In the genomic region with DNA sequence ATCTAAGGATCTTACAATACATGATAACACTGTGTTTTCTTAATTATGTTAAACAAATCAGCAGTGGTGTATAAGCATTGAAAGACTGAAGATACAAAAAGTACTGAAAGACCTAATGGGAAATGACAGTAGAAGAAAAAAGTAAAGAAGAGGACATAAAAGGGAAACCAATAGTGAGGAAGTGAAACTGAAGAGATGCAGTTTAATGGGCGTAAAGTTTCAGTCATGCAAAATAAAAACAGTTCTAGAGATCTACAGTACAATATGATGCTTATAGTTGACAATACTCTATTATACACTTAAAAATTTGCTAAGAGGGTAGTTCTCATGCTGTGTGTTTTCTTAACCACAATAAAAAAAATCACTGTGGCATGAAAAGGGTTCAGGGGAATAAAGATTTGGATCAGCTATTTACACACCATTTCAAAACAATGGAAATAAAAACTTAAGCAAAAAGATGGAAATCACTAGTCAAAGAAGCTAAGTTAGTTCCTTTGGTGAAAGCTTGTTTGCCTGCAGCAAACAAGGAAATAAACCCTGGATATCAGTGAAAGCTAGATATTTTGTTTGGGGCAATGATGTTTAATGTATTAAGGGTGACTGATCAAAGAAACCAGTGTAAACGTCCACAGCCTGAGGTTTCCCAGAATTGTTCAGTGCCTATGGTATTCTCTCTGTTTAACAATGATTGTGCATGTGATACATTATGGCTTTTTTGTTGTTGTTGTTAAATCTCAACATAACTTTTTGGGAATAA, we compare ENCODE assay signal across 12 cellular contexts.
DNase-seq lines count a peak whose midpoint lies in the region; ATAC-seq lines count a peak whose summit lies in the region.
"Had no signal": no experiment of that assay in that cellular context is flagged by ENCODE, and none has a peak within 500 bp of the region (broad histone marks: within the 10 kb centered on the region; RNA-seq: fewer than 3 reads in every experiment).

No MANE protein-coding gene starts in this region.

- H4K91ac ChIP-seq in trophoblast cell (ENCODE audit: low read depth, low read length): no peak overlapping the region

- no peak overlapping the region for H2AK5ac ChIP-seq in trophoblast cell (ENCODE audit: low read length)

- peak; percentile 38 for DNase-seq in epidermal melanocyte (ENCODE audit: insufficient read length, low spot score)
- no peak for DNase-seq in GM23248
- DNase-seq in trophoblast cell: no peak
- DNase-seq in NCI-H187 (lab: John Stamatoyannopoulos, UW): no peak
- no peak for DNase-seq in COLO668 (lab: John Stamatoyannopoulos, UW; ENCODE audit: unreplicated experiment)
- DNase-seq: DMS79 treated with DMSO at 0.1 percent for 48 hours; effector memory CD8-positive, alpha-beta T cell; NCI-H524 treated with DMSO at 0.1 percent for 48 hours; retina had no signal

- no peak overlapping the region for H3K4me3 ChIP-seq in GM23248
- no peak overlapping the region for H3K4me3 ChIP-seq in trophoblast cell (ENCODE audit: low read depth, low read length)

- H3K4ac ChIP-seq in trophoblast cell (ENCODE audit: low read depth, low read length): no peak overlapping the region

- H3K79me2 ChIP-seq in GM23248 (ENCODE audit: insufficient read depth): no peaks in the 10 kb centered on the region
- no peaks in the 10 kb centered on the region for H3K79me2 ChIP-seq in trophoblast cell (ENCODE audit: control insufficient read depth, insufficient read depth, low read length, poor library complexity)

- no peak overlapping the region for H3K23ac ChIP-seq in trophoblast cell (ENCODE audit: low read length)

- no peak overlapping the region for H3K4me2 ChIP-seq in GM23248 (ENCODE audit: unreplicated experiment)
- H3K4me2 ChIP-seq in trophoblast cell (ENCODE audit: low read length): no peak overlapping the region

- H3K14ac ChIP-seq in trophoblast cell (ENCODE audit: low read length): no peak overlapping the region

- no peaks in the 10 kb centered on the region for H3K9me3 ChIP-seq in GM23248 (ENCODE audit: low read depth)
- no peaks in the 10 kb centered on the region for H3K9me3 ChIP-seq in trophoblast cell (ENCODE audit: insufficient read depth, low read depth, low read length)

- no peaks in the 10 kb centered on the region for H4K20me1 ChIP-seq in GM23248 (ENCODE audit: insufficient read depth)

- WGBS in GM23248 (ENCODE audit: low coverage in 1 of 2, low lambda C conversion rate in 2 of 2, missing lambda C conversion rate in 2 of 2), 2 experiments: 18 to 26% methylated on average over 2 of the region's 2 CpGs
- WGBS in trophoblast cell (ENCODE audit: extremely low coverage, insufficient coverage, insufficient read length): no CpG with 5 or more reads among the region's 2 CpGs

- H3F3A ChIP-seq in GM23248 (ENCODE audit: insufficient read depth): no peaks in the 10 kb centered on the region

- in situ Hi-C loops in GM23248 (cut with MboI): no loop called here

- no peak overlapping the region for H4K12ac ChIP-seq in trophoblast cell (ENCODE audit: low read depth, low read length)

- H2BK5ac ChIP-seq in trophoblast cell (ENCODE audit: low read depth, low read length, poor library complexity): no peak overlapping the region

- no peak overlapping the region for H4K8ac ChIP-seq in trophoblast cell (ENCODE audit: low read depth, low read length)

- H3K79me1 ChIP-seq in trophoblast cell (ENCODE audit: low read length): no peaks in the 10 kb centered on the region

- H3K27me3 ChIP-seq in GM23248 (replicated peaks; ENCODE audit: insufficient read depth) (no peaks in the 10 kb centered on the region), trophoblast cell (ENCODE audit: insufficient read depth, low read length) (no peaks in the 10 kb centered on the region)

- H3K36me3 ChIP-seq in GM23248 (ENCODE audit: low read depth) (no peaks in the 10 kb centered on the region), trophoblast cell (ENCODE audit: control insufficient read depth in 1 of 2, insufficient read depth in 2 of 2, low read length in 2 of 2) (no peaks in the 10 kb centered on the region)

- H2AFZ ChIP-seq in GM23248: no peak overlapping the region
- H2AFZ ChIP-seq in trophoblast cell (ENCODE audit: insufficient read depth, low read length, poor library complexity): no peak overlapping the region

- H3K9me2 ChIP-seq in GM23248 (ENCODE audit: insufficient read depth): no peaks in the 10 kb centered on the region

- no peak overlapping the region for H2BK120ac ChIP-seq in trophoblast cell (ENCODE audit: insufficient read depth, low read length, poor library complexity)

- H3K27ac ChIP-seq in GM23248: no peak overlapping the region
- H3K27ac ChIP-seq in trophoblast cell (ENCODE audit: low read depth, low read length): no peak overlapping the region

- H3K18ac ChIP-seq in trophoblast cell (ENCODE audit: low read length): no peak overlapping the region

- H3K4me1 ChIP-seq in GM23248 (ENCODE audit: insufficient read depth) (no peaks in the 10 kb centered on the region), trophoblast cell (ENCODE audit: control insufficient read depth in 1 of 2, insufficient read depth in 2 of 2, low read length in 2 of 2) (no peaks in the 10 kb centered on the region)

- H2BK12ac ChIP-seq in trophoblast cell (ENCODE audit: low read length): no peak overlapping the region

- ATAC-seq in GM18861 (IDR thresholded peaks at IDR 0.05; ENCODE audit: unreplicated experiment) (peak; percentile 98), GM21619 (IDR thresholded peaks at IDR 0.05; ENCODE audit: unreplicated experiment) (peak; percentile 96), HG03280 (IDR thresholded peaks at IDR 0.05; ENCODE audit: unreplicated experiment) (peak; percentile 91)
- ATAC-seq: effector memory CD8-positive, alpha-beta T cell had no signal

- no peak overlapping the region for H3K9ac ChIP-seq in GM23248
- no peak overlapping the region for H3K9ac ChIP-seq in trophoblast cell (ENCODE audit: low read length)
